ENCODE assay signal across 24 cellular contexts in genomic region chr3:25489858-25490591, GRCh38.
"Had no signal": no experiment of that assay in that cellular context is flagged by ENCODE, and none has a peak within 500 bp of the region (broad histone marks: within the 10 kb centered on the region; RNA-seq: fewer than 3 reads in every experiment).

No MANE protein-coding gene starts in this region.

- H3K27me3 Mint-ChIP-seq: memory B cell, naive B cell had no signal

- H3K4me1 ChIP-seq: colonic mucosa, left lung, lower lobe of right lung, upper lobe of left lung, vagina had no signal

- H3K36me3 ChIP-seq: colonic mucosa, heart right ventricle, left lung, lower lobe of right lung, neutrophil, stomach, thoracic aorta, upper lobe of left lung, vagina had no signal

- DNase-seq: cerebellar nuclear complex; colonic mucosa; effector CD4-positive, alpha-beta T cell; endodermal cell; erythroblast; heart right ventricle; hypothalamus; islet precursor cell; left lung; lower lobe of right lung; naive B cell; nephron progenitor cell; posterior cingulate gyrus; stimulated activated CD4-positive, alpha-beta T cell treated with anti-CD3 and anti-CD28 coated beads, Interleukin-12 subunit alpha, Interleukin-12 subunit beta, amount 100 ng/mL, for 4 hours; stimulated activated naive CD4-positive, alpha-beta T cell; stomach; substantia nigra; upper lobe of left lung had no signal

- H3K27me3 ChIP-seq: colonic mucosa, heart right ventricle, left lung, neutrophil, stomach, upper lobe of left lung, vagina had no signal

- ATAC-seq: heart right ventricle, left lung, lower lobe of right lung, sciatic nerve had no signal

- H3K4me1 Mint-ChIP-seq: memory B cell, naive B cell had no signal

- H3K36me3 Mint-ChIP-seq: memory B cell had no signal

- H3K27ac Mint-ChIP-seq: endodermal cell, memory B cell, naive B cell had no signal

- H3K27ac ChIP-seq: colonic mucosa, left lung, lower lobe of right lung, neutrophil, skin epidermis, stomach, thoracic aorta, upper lobe of left lung, vagina had no signal

- H3K9me3 ChIP-seq: colonic mucosa, neutrophil had no signal

- H3K4me3 Mint-ChIP-seq: endodermal cell, memory B cell, nephron progenitor cell had no signal

- H3K4me3 ChIP-seq: colonic mucosa, heart right ventricle, left lung, lower lobe of right lung, skin epidermis, stomach, thoracic aorta, upper lobe of left lung, vagina had no signal
